9 cellular contexts compared by ENCODE assay signal in the genomic region with DNA sequence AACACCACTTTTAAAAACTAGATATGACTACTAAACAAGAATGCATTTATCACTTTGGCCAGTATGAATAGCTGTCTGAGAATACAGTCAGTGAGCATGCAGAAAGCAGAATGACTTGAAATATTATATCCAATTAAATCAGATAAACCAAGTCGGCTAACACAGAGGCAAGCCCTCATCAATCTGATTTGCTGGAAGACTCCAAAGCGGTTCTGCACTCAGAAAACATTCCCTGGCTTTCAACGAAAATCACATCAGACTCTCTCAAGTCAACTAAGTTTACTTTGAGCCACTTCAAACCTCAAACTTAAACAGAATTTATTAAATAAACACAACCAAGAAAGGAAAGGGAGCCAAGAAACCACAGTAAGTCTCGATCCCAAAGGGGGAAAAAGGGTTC. TPM values are rescaled to one million over a fixed set of nuclear protein-coding genes. Genes with fewer than 3 reads are reported as not detected.
DNase-seq lines count a peak whose midpoint lies in the region; ATAC-seq and TF ChIP-seq lines count a peak whose summit lies in the region.
"Had no signal": no experiment of that assay in that cellular context is flagged by ENCODE, and none has a peak within 500 bp of the region (broad histone marks: within the 10 kb centered on the region; RNA-seq: fewer than 3 reads in every experiment).

No MANE protein-coding gene starts in this region.

- H3K27me3 ChIP-seq in SU-DHL-6 (ENCODE audit: low read length), result no peaks in the 10 kb centered on the region
- H3K27me3 ChIP-seq in skeletal muscle satellite cell (ENCODE audit: control insufficient read depth, insufficient read depth, low read length), result peaks cover 22% of the 10 kb centered on the region
- H3K27me3 ChIP-seq in Karpas-422 (ENCODE audit: low read length), result no peaks in the 10 kb centered on the region

- H3K4me3 Mint-ChIP-seq in glutamatergic neuron (ENCODE audit: unreplicated experiment), result peak overlapping the region; percentile 93

- no peaks in the 10 kb centered on the region; the same call in 1 of the 2 replicates for H4K20me1 ChIP-seq in SU-DHL-6 (ENCODE audit: low read depth, low read length)
- H4K20me1 ChIP-seq in Karpas-422 (ENCODE audit: insufficient read depth, low read depth, low read length), result no peaks in the 10 kb centered on the region

- H3K4me1 Mint-ChIP-seq in glutamatergic neuron (ENCODE audit: low read depth, unreplicated experiment), result peaks cover 17% of the 10 kb centered on the region

- H3F3A ChIP-seq in SU-DHL-6 (ENCODE audit: insufficient read depth), result peaks cover 7% of the 10 kb centered on the region; the same call in 1 of the 2 replicates

- H3K4me3 ChIP-seq in SU-DHL-6 (ENCODE audit: insufficient read depth, low read length, poor library complexity, severe bottlenecking) (peak overlapping the region; percentile 70), skeletal muscle satellite cell (ENCODE audit: low read length) (peak overlapping the region; percentile 99), Karpas-422 (ENCODE audit: low read length) (no peak overlapping the region)

- no peak for TF ChIP-seq CTCF in SU-DHL-6 (IDR thresholded peaks at IDR 0.05; ENCODE audit: insufficient read depth, low read length, poor library complexity, severe bottlenecking)
- TF ChIP-seq CTCF in glutamatergic neuron (IDR thresholded peaks at IDR 0.05; ENCODE audit: partially characterized antibody, unreplicated experiment), result no peak

- peak overlapping the region; percentile 46 for H3K27ac Mint-ChIP-seq in glutamatergic neuron (ENCODE audit: unreplicated experiment)

- peak overlapping the region; percentile 53 for H3K4me2 ChIP-seq in SU-DHL-6 (ENCODE audit: low read depth, low read length, poor library complexity, severe bottlenecking)
- H3K4me2 ChIP-seq in skeletal muscle satellite cell (ENCODE audit: low read length), result peak overlapping the region; percentile 88
- no peak overlapping the region for H3K4me2 ChIP-seq in Karpas-422 (ENCODE audit: low read depth, low read length, poor library complexity, severe bottlenecking)

- H3K9me3 Mint-ChIP-seq in glutamatergic neuron (ENCODE audit: unreplicated experiment), result peaks cover 13% of the 10 kb centered on the region

- ATAC-seq in GM18519 (IDR thresholded peaks at IDR 0.05; ENCODE audit: low FRiP score, unreplicated experiment), result no peak
- ATAC-seq in HG02610 (IDR thresholded peaks at IDR 0.05; ENCODE audit: unreplicated experiment), result no peak

- no peak overlapping the region for H3K27ac ChIP-seq in SU-DHL-6 (ENCODE audit: low read depth, low read length)
- H3K27ac ChIP-seq in Karpas-422 (ENCODE audit: low read length), result no peak overlapping the region
- H3K27ac ChIP-seq: neutrophil had no signal

- H3K79me2 ChIP-seq in SU-DHL-6 (ENCODE audit: insufficient read depth, low read length) (no peaks in the 10 kb centered on the region), Karpas-422 (ENCODE audit: low read length) (no peaks in the 10 kb centered on the region)

- H3K9me2 ChIP-seq in SU-DHL-6 (replicated peaks; ENCODE audit: insufficient read depth, low read length) (no peaks in the 10 kb centered on the region), Karpas-422 (replicated peaks; ENCODE audit: insufficient read depth, low read length) (no peaks in the 10 kb centered on the region)

- no peaks in the 10 kb centered on the region for H3K36me3 Mint-ChIP-seq in glutamatergic neuron (ENCODE audit: unreplicated experiment)

- H3K27me3 Mint-ChIP-seq in glutamatergic neuron (ENCODE audit: unreplicated experiment), result peaks cover 3% of the 10 kb centered on the region

- H3K36me3 ChIP-seq in SU-DHL-6 (ENCODE audit: low read length), result no peaks in the 10 kb centered on the region
- H3K36me3 ChIP-seq in skeletal muscle satellite cell (ENCODE audit: insufficient read depth, low read length), result peaks cover 5% of the 10 kb centered on the region
- H3K36me3 ChIP-seq in Karpas-422 (ENCODE audit: insufficient read depth, low read length), result no peaks in the 10 kb centered on the region
- H3K36me3 ChIP-seq: neutrophil had no signal

- H2AFZ ChIP-seq in SU-DHL-6 (ENCODE audit: low read depth, low read length, severe bottlenecking), result no peak overlapping the region
- no peak overlapping the region for H2AFZ ChIP-seq in Karpas-422 (ENCODE audit: low read length)

- H3K9me3 ChIP-seq in SU-DHL-6 (ENCODE audit: insufficient read depth, low read length) (no peaks in the 10 kb centered on the region), skeletal muscle satellite cell (replicated peaks; ENCODE audit: low read length) (no peaks in the 10 kb centered on the region), Karpas-422 (ENCODE audit: low read length) (no peaks in the 10 kb centered on the region)
- H3K9me3 ChIP-seq: neutrophil had no signal

- H3K9ac ChIP-seq in SU-DHL-6 (ENCODE audit: low read length), result peak overlapping the region; percentile 43; the same call in 1 of the 2 replicates
- H3K9ac ChIP-seq in skeletal muscle satellite cell (ENCODE audit: low read depth, low read length), result peak overlapping the region; percentile 99
- no peak overlapping the region for H3K9ac ChIP-seq in Karpas-422 (ENCODE audit: low read length)

- DNase-seq in DMS153 treated with DMSO at 0.1 percent for 48 hours (lab: John Stamatoyannopoulos, UW; ENCODE audit: unreplicated experiment) (peak; percentile 65), DMS153 (lab: John Stamatoyannopoulos, UW) (no peak), glutamatergic neuron (no peak), Karpas-422 (no peak)

- H3K4me1 ChIP-seq in skeletal muscle satellite cell (ENCODE audit: control insufficient read depth, insufficient read depth, low read length) (peaks cover 45% of the 10 kb centered on the region), Karpas-422 (ENCODE audit: low read length) (no peaks in the 10 kb centered on the region)

RNA-seq across cellular contexts. Expression of gene MYO10, which starts 1.4 kb away (rescaled TPM):
- 23.1 TPM for total RNA-seq in glutamatergic neuron (ENCODE audit: unreplicated experiment)
- total RNA-seq in skeletal muscle satellite cell (2012; rRNA removed), result 6.8 and 9.4 TPM in 2 replicates
- total RNA-seq in Karpas-422 (2014; rRNA removed; shearing (Covaris generic); ENCODE audit: low replicate concordance), result not detected in 2 replicates

Comparison
In these comparisons a context has a peak if more than half of its experiments do, and no peak if none do; other contexts are left out.
1. RNA of gene MYO10, which starts 1.4 kb away (total RNA-seq): 23.1 TPM in glutamatergic neuron (single experiment); not detected in Karpas-422; every median in the first group is over 10 times any median in the second.